In the genomic region with DNA sequence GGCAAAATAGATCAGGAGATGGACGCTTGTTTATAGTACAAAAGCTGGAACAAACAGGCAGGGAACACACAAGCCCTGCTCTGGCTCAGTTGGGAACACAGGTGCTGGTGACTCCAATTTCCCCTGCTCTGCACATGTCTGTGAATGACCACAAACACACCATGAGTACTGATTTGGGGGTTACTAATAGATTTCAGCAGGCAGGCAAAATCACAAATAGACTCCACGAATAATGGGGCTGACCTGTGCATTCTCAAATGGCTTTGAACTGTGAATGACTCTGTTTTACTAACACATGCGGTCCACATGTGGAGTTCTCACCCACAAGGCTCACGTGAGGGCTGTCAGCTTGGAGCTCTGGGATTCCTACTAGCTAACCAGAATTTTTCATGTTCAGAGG, we compare ENCODE assay signal across 2 cellular contexts.
A peak's percentile ranks its signal among the peaks of the same experiment; 100 is the strongest.
TF ChIP-seq lines count a peak whose summit lies in the region.

No MANE protein-coding gene starts in this region.

TF ChIP-seq in IMR-90, 13 proteins besides CTCF, POLR2A, EP300 and RAD21:
- TF ChIP-seq CEBPB (IDR thresholded peaks at IDR 0.05; ENCODE audit: low read depth, low read length), result no peak
- TF ChIP-seq FOS (IDR thresholded peaks at IDR 0.05; ENCODE audit: low read depth, low read length), result no peak
- TF ChIP-seq, protein P1, sequence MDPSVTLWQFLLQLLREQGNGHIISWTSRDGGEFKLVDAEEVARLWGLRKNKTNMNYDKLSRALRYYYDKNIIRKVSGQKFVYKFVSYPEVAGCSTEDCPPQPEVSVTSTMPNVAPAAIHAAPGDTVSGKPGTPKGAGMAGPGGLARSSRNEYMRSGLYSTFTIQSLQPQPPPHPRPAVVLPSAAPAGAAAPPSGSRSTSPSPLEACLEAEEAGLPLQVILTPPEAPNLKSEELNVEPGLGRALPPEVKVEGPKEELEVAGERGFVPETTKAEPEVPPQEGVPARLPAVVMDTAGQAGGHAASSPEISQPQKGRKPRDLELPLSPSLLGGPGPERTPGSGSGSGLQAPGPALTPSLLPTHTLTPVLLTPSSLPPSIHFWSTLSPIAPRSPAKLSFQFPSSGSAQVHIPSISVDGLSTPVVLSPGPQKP (IDR thresholded peaks at IDR 0.05; ENCODE audit: borderline replicate concordance, low read depth, low read length), result no peak
- TF ChIP-seq, protein P2, sequence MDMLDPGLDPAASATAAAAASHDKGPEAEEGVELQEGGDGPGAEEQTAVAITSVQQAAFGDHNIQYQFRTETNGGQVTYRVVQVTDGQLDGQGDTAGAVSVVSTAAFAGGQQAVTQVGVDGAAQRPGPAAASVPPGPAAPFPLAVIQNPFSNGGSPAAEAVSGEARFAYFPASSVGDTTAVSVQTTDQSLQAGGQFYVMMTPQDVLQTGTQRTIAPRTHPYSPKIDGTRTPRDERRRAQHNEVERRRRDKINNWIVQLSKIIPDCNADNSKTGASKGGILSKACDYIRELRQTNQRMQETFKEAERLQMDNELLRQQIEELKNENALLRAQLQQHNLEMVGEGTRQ (IDR thresholded peaks at IDR 0.05; ENCODE audit: low read depth, low read length), result no peak
- TF ChIP-seq NFE2L2 (IDR thresholded peaks at IDR 0.05; ENCODE audit: low read depth, low read length), result no peak
- TF ChIP-seq MXI1 (IDR thresholded peaks at IDR 0.05; ENCODE audit: borderline replicate concordance, low read depth, low read length), result no peak
- TF ChIP-seq RCOR1 (IDR thresholded peaks at IDR 0.05; ENCODE audit: insufficient replicate concordance, low read length), result no peak
- no peak for TF ChIP-seq BHLHE40 (IDR thresholded peaks at IDR 0.05; ENCODE audit: low read depth, low read length)
- TF ChIP-seq RFX5 (IDR thresholded peaks at IDR 0.05; ENCODE audit: low read depth, low read length), result no peak
- TF ChIP-seq MAFK (IDR thresholded peaks at IDR 0.05; ENCODE audit: low read depth, low read length), result no peak
- no peak for TF ChIP-seq MAZ (IDR thresholded peaks at IDR 0.05; ENCODE audit: borderline replicate concordance, low read depth, low read length)
- no peak for TF ChIP-seq SMC3 (IDR thresholded peaks at IDR 0.05; ENCODE audit: low read depth, low read length)
- no peak for TF ChIP-seq CHD1 (IDR thresholded peaks at IDR 0.05; ENCODE audit: low read depth, low read length)

TF ChIP-seq in K562, 482 proteins besides CTCF, POLR2A, EP300 and RAD21:
- no peak for TF ChIP-seq HCFC1 (IDR thresholded peaks at IDR 0.05; ENCODE audit: low read depth, low read length)
- TF ChIP-seq, protein P3, sequence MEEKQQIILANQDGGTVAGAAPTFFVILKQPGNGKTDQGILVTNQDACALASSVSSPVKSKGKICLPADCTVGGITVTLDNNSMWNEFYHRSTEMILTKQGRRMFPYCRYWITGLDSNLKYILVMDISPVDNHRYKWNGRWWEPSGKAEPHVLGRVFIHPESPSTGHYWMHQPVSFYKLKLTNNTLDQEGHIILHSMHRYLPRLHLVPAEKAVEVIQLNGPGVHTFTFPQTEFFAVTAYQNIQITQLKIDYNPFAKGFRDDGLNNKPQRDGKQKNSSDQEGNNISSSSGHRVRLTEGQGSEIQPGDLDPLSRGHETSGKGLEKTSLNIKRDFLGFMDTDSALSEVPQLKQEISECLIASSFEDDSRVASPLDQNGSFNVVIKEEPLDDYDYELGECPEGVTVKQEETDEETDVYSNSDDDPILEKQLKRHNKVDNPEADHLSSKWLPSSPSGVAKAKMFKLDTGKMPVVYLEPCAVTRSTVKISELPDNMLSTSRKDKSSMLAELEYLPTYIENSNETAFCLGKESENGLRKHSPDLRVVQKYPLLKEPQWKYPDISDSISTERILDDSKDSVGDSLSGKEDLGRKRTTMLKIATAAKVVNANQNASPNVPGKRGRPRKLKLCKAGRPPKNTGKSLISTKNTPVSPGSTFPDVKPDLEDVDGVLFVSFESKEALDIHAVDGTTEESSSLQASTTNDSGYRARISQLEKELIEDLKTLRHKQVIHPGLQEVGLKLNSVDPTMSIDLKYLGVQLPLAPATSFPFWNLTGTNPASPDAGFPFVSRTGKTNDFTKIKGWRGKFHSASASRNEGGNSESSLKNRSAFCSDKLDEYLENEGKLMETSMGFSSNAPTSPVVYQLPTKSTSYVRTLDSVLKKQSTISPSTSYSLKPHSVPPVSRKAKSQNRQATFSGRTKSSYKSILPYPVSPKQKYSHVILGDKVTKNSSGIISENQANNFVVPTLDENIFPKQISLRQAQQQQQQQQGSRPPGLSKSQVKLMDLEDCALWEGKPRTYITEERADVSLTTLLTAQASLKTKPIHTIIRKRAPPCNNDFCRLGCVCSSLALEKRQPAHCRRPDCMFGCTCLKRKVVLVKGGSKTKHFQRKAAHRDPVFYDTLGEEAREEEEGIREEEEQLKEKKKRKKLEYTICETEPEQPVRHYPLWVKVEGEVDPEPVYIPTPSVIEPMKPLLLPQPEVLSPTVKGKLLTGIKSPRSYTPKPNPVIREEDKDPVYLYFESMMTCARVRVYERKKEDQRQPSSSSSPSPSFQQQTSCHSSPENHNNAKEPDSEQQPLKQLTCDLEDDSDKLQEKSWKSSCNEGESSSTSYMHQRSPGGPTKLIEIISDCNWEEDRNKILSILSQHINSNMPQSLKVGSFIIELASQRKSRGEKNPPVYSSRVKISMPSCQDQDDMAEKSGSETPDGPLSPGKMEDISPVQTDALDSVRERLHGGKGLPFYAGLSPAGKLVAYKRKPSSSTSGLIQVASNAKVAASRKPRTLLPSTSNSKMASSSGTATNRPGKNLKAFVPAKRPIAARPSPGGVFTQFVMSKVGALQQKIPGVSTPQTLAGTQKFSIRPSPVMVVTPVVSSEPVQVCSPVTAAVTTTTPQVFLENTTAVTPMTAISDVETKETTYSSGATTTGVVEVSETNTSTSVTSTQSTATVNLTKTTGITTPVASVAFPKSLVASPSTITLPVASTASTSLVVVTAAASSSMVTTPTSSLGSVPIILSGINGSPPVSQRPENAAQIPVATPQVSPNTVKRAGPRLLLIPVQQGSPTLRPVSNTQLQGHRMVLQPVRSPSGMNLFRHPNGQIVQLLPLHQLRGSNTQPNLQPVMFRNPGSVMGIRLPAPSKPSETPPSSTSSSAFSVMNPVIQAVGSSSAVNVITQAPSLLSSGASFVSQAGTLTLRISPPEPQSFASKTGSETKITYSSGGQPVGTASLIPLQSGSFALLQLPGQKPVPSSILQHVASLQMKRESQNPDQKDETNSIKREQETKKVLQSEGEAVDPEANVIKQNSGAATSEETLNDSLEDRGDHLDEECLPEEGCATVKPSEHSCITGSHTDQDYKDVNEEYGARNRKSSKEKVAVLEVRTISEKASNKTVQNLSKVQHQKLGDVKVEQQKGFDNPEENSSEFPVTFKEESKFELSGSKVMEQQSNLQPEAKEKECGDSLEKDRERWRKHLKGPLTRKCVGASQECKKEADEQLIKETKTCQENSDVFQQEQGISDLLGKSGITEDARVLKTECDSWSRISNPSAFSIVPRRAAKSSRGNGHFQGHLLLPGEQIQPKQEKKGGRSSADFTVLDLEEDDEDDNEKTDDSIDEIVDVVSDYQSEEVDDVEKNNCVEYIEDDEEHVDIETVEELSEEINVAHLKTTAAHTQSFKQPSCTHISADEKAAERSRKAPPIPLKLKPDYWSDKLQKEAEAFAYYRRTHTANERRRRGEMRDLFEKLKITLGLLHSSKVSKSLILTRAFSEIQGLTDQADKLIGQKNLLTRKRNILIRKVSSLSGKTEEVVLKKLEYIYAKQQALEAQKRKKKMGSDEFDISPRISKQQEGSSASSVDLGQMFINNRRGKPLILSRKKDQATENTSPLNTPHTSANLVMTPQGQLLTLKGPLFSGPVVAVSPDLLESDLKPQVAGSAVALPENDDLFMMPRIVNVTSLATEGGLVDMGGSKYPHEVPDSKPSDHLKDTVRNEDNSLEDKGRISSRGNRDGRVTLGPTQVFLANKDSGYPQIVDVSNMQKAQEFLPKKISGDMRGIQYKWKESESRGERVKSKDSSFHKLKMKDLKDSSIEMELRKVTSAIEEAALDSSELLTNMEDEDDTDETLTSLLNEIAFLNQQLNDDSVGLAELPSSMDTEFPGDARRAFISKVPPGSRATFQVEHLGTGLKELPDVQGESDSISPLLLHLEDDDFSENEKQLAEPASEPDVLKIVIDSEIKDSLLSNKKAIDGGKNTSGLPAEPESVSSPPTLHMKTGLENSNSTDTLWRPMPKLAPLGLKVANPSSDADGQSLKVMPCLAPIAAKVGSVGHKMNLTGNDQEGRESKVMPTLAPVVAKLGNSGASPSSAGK (IDR thresholded peaks at IDR 0.05), result peak; percentile 49
- TF ChIP-seq L3MBTL2 (IDR thresholded peaks at IDR 0.05), result peak; percentile 35; the same call in 1 of the 2 replicates
